24 cellular contexts compared by ENCODE assay signal in genomic region chr19:37669336-37669963, GRCh38.
"Had no signal": no experiment of that assay in that cellular context is flagged by ENCODE, and none has a peak within 500 bp of the region (broad histone marks: within the 10 kb centered on the region; RNA-seq: fewer than 3 reads in every experiment).

No MANE protein-coding gene starts in this region.

- H3K27ac Mint-ChIP-seq: activated naive CD4-positive, alpha-beta T cell treated with anti-CD3 and anti-CD28 coated beads, Interleukin-2, amount 50 U/mL, for 24 hours; activated T-cell treated with anti-CD3 and anti-CD28 coated beads, Interleukin-2, amount 50 U/mL, for 72 hours; brain; naive thymus-derived CD4-positive, alpha-beta T cell; stimulated activated naive CD8-positive, alpha-beta T cell treated with anti-CD3 and anti-CD28 coated beads, Interleukin-15, amount 100 ng/mL, for 72 hours had no signal

- H3K4me1 ChIP-seq: left lung, psoas muscle, testis, upper lobe of left lung had no signal

- H3K27ac ChIP-seq: left lung, ovary, psoas muscle, testis, upper lobe of left lung, WERI-Rb-1 had no signal

- ATAC-seq: activated T-cell treated with anti-CD3 and anti-CD28 coated beads, Interleukin-2, amount 50 U/mL, for 72 hours; left lung; naive thymus-derived CD4-positive, alpha-beta T cell; psoas muscle; right cardiac atrium; stimulated activated naive CD8-positive, alpha-beta T cell treated with anti-CD3 and anti-CD28 coated beads, Interleukin-15, amount 100 ng/mL, for 72 hours had no signal

- H3K4me3 Mint-ChIP-seq: activated naive CD4-positive, alpha-beta T cell treated with anti-CD3 and anti-CD28 coated beads, Interleukin-2, amount 50 U/mL, for 24 hours; activated T-cell treated with anti-CD3 and anti-CD28 coated beads, Interleukin-2, amount 50 U/mL, for 72 hours; brain; naive thymus-derived CD4-positive, alpha-beta T cell; stimulated activated naive CD8-positive, alpha-beta T cell treated with anti-CD3 and anti-CD28 coated beads, Interleukin-15, amount 100 ng/mL, for 72 hours had no signal

- H3K27me3 Mint-ChIP-seq: activated naive CD4-positive, alpha-beta T cell treated with anti-CD3 and anti-CD28 coated beads, Interleukin-2, amount 50 U/mL, for 24 hours; brain; naive thymus-derived CD4-positive, alpha-beta T cell; stimulated activated naive CD8-positive, alpha-beta T cell treated with anti-CD3 and anti-CD28 coated beads, Interleukin-15, amount 100 ng/mL, for 72 hours had no signal

- H3K4me2 ChIP-seq: smooth muscle cell had no signal

- H3K4me1 Mint-ChIP-seq: activated naive CD4-positive, alpha-beta T cell treated with anti-CD3 and anti-CD28 coated beads, Interleukin-2, amount 50 U/mL, for 24 hours; brain; naive thymus-derived CD4-positive, alpha-beta T cell; stimulated activated naive CD8-positive, alpha-beta T cell treated with anti-CD3 and anti-CD28 coated beads, Interleukin-15, amount 100 ng/mL, for 72 hours had no signal

- H3K36me3 ChIP-seq: left lung, ovary, upper lobe of left lung, WERI-Rb-1 had no signal

- H3K27me3 ChIP-seq: left lung, ovary, testis, upper lobe of left lung had no signal

- H3K4me3 ChIP-seq: left lung, ovary, psoas muscle, smooth muscle cell, testis, upper lobe of left lung had no signal

- DNase-seq: activated CD4-positive, alpha-beta T cell treated with anti-CD3 and anti-CD28 coated beads for 1 hour; activated effector memory CD4-positive, alpha-beta T cell treated with anti-CD3 and anti-CD28 coated beads, Interleukin-2, amount 50 U/mL, for 16 hours; activated T-cell treated with anti-CD3 and anti-CD28 coated beads, Interleukin-2, amount 50 U/mL, for 72 hours; amygdala; caudate nucleus; erythroblast; head of caudate nucleus; left lung; mammary epithelial cell; naive thymus-derived CD4-positive, alpha-beta T cell; ovary; psoas muscle; right cardiac atrium; stimulated activated CD4-positive, alpha-beta T cell treated with anti-CD3 and anti-CD28 coated beads, Interleukin-4, amount 100 ng/mL, for 1 hour; stimulated activated naive CD8-positive, alpha-beta T cell treated with anti-CD3 and anti-CD28 coated beads, Interleukin-15, amount 100 ng/mL, for 72 hours; testis; upper lobe of left lung; WERI-Rb-1 had no signal

- FAIRE-seq: colon, endometrium, frontal cortex had no signal
